19 cellular contexts compared by ENCODE assay signal in genomic region chr4:169152899-169153298, GRCh38.
A peak's percentile ranks its signal among the peaks of the same experiment; 100 is the strongest.
DNase-seq lines count a peak whose midpoint lies in the region; ATAC-seq, FAIRE-seq and TF ChIP-seq lines count a peak whose summit lies in the region.
"Had no signal": no experiment of that assay in that cellular context is flagged by ENCODE, and none has a peak within 500 bp of the region (broad histone marks: within the 10 kb centered on the region; RNA-seq: fewer than 3 reads in every experiment).

No MANE protein-coding gene starts in this region.

- peaks cover 78% of the 10 kb centered on the region for H3K36me3 Mint-ChIP-seq in HFFc6 (ENCODE audit: low read depth)

- H2BK5ac ChIP-seq in mesendoderm (ENCODE audit: low read length): no peak overlapping the region

- H3K9ac ChIP-seq in mesendoderm (ENCODE audit: low read length): no peak overlapping the region

- H2BK15ac ChIP-seq in mesendoderm (replicated peaks; ENCODE audit: low read depth): no peak overlapping the region

- H4K5ac ChIP-seq in mesendoderm (ENCODE audit: low read length): no peak overlapping the region

- no peaks in the 10 kb centered on the region for H3K27me3 Mint-ChIP-seq in HFFc6 (ENCODE audit: insufficient read depth)

- H3K18ac ChIP-seq in mesendoderm (ENCODE audit: low read length): no peak overlapping the region

- no peak overlapping the region for H2BK120ac ChIP-seq in mesendoderm (ENCODE audit: low read depth, low read length)

- peak; percentile 34; the same call in 1 of the 2 replicates for TF ChIP-seq CTCF in BE2C (IDR thresholded peaks at IDR 0.05; ENCODE audit: low read depth, low read length)
- peak; percentile 60 for TF ChIP-seq CTCF in HFFc6 (IDR thresholded peaks at IDR 0.05)
- peak; percentile 40 for TF ChIP-seq CTCF in choroid plexus epithelial cell (conservative IDR thresholded peaks at IDR 0.05; ENCODE audit: low read depth, low read length)
- no peak for TF ChIP-seq CTCF in lower lobe of right lung (IDR thresholded peaks at IDR 0.05)

- no peak overlapping the region for H3K27ac ChIP-seq in mesendoderm (ENCODE audit: low read depth, low read length)
- H3K27ac ChIP-seq in lower lobe of right lung: no peak overlapping the region
- no peak overlapping the region for H3K27ac ChIP-seq in small intestine (ENCODE audit: low read depth in 1 of 2, low read length in 1 of 2)
- H3K27ac ChIP-seq: SJCRH30 had no signal

- no peak overlapping the region for H3K4ac ChIP-seq in mesendoderm (ENCODE audit: low read depth, low read length)

- no peak overlapping the region for H3K4me2 ChIP-seq in mesendoderm (ENCODE audit: low read length)

- H3K9me3 Mint-ChIP-seq in HFFc6: no peaks in the 10 kb centered on the region

- FAIRE-seq in small intestine (lab: Jason Lieb, UNC): no peak
- FAIRE-seq: colon, endothelial cell of umbilical vein, islet of Langerhans had no signal

- H3K36me3 ChIP-seq in BE2C (peaks cover 23% of the 10 kb centered on the region), mesendoderm (ENCODE audit: control insufficient read depth, insufficient read depth, low read length) (peaks cover 2% of the 10 kb centered on the region), lower lobe of right lung (peaks cover 8% of the 10 kb centered on the region), small intestine (ENCODE audit: control insufficient read depth in 2 of 2, insufficient read depth in 2 of 2, low read length in 2 of 2) (peaks cover 2 to 8% of the 10 kb centered on the region in 2 donors)
- H3K36me3 ChIP-seq: SJCRH30 had no signal

- H3K27me3 ChIP-seq in BE2C (no peaks in the 10 kb centered on the region), mesendoderm (ENCODE audit: insufficient read depth, low read length, poor library complexity) (no peaks in the 10 kb centered on the region), lower lobe of right lung (ENCODE audit: low read depth) (no peaks in the 10 kb centered on the region), small intestine (ENCODE audit: control insufficient read depth in 2 of 2, insufficient read depth in 2 of 2, low read length in 2 of 2) (no peaks in the 10 kb centered on the region)
- H3K27me3 ChIP-seq: SJCRH30 had no signal

- no peak overlapping the region for H3K23ac ChIP-seq in mesendoderm (ENCODE audit: low read length)

- no peak overlapping the region for H4K8ac ChIP-seq in mesendoderm (ENCODE audit: low read depth, low read length)

- no peak overlapping the region for H3K4me3 Mint-ChIP-seq in HFFc6

- intact Hi-C loops in lower lobe of right lung (cut with DNase I): no loop called here

- H3K9me3 ChIP-seq in BE2C (no peaks in the 10 kb centered on the region), lower lobe of right lung (no peaks in the 10 kb centered on the region), small intestine (ENCODE audit: control insufficient read depth, low read depth) (no peaks in the 10 kb centered on the region)
- H3K9me3 ChIP-seq: SJCRH30 had no signal

- H3K4me1 Mint-ChIP-seq in HFFc6 (ENCODE audit: low read depth): peaks cover 93% of the 10 kb centered on the region

- H3K4me3 ChIP-seq in BE2C (ENCODE audit: low read depth, low read length) (no peak overlapping the region), choroid plexus epithelial cell (ENCODE audit: low read depth, low read length) (no peak overlapping the region), mesendoderm (ENCODE audit: low read length) (no peak overlapping the region), lower lobe of right lung (no peak overlapping the region), small intestine (ENCODE audit: low read depth in 1 of 2, low read length in 2 of 2) (no peak overlapping the region)
- H3K4me3 ChIP-seq: SJCRH30 had no signal

- H3K79me1 ChIP-seq in mesendoderm (ENCODE audit: low read length): peaks cover 5% of the 10 kb centered on the region

- H3K4me1 ChIP-seq in BE2C: peaks cover 7% of the 10 kb centered on the region
- H3K4me1 ChIP-seq in mesendoderm (ENCODE audit: control insufficient read depth, low read depth, low read length): no peaks in the 10 kb centered on the region
- peaks cover 5% of the 10 kb centered on the region for H3K4me1 ChIP-seq in lower lobe of right lung
- H3K4me1 ChIP-seq in small intestine (ENCODE audit: control insufficient read depth in 2 of 2, insufficient read depth in 1 of 2, low read depth in 1 of 2, low read length in 1 of 2): peaks cover 0 to 5% of the 10 kb centered on the region in 2 donors
- H3K4me1 ChIP-seq: SJCRH30 had no signal

- H3K56ac ChIP-seq in mesendoderm (ENCODE audit: low read length): no peak overlapping the region

- no peak overlapping the region for H3K27ac Mint-ChIP-seq in HFFc6

- no CpG with 5 or more reads among the region's 4 CpGs for WGBS in mesendoderm (ENCODE audit: extremely low coverage, insufficient coverage, low lambda C conversion rate)
- WGBS in small intestine, 3 donors: 82 to 92% (median 83%) methylated on average over 4 of the region's 4 CpGs

- no peak for ATAC-seq in lower lobe of right lung
- ATAC-seq: sciatic nerve had no signal

- no peaks in the 10 kb centered on the region for H3K79me2 ChIP-seq in mesendoderm (ENCODE audit: control insufficient read depth, insufficient read depth, low read length)

- DNase-seq in BE2C (peak; percentile 12), HFFc6 (no peak), choroid plexus epithelial cell (ENCODE audit: low read depth) (no peak), mesendoderm (peak; percentile 37), KG1 (lab: John Stamatoyannopoulos, UW) (no peak), lower lobe of right lung (no peak), small intestine (no peak)
- DNase-seq in activated CD4-positive, CD25-positive, alpha-beta regulatory T cell (lab: John Stamatoyannopoulos, UW): no peak
- DNase-seq: activated gamma-delta T cell, AML-193, amygdala, NCI-H1417, SJCRH30, substantia nigra, T-helper 9 cell had no signal

- H2AK5ac ChIP-seq in mesendoderm (ENCODE audit: low read length): no peak overlapping the region

Comparison
In these comparisons a context has a peak if more than half of its experiments do, and no peak if none do; other contexts are left out.
1. DNase-seq: peak in BE2C (single experiment) and mesendoderm (single experiment); none in HFFc6 (single experiment), choroid plexus epithelial cell (single experiment), activated CD4-positive, CD25-positive, alpha-beta regulatory T cell (0 of 4), KG1 (single experiment), lower lobe of right lung (single experiment) and small intestine (single experiment).